Comparison of ENCODE assay signal across 16 cellular contexts in the genomic region with DNA sequence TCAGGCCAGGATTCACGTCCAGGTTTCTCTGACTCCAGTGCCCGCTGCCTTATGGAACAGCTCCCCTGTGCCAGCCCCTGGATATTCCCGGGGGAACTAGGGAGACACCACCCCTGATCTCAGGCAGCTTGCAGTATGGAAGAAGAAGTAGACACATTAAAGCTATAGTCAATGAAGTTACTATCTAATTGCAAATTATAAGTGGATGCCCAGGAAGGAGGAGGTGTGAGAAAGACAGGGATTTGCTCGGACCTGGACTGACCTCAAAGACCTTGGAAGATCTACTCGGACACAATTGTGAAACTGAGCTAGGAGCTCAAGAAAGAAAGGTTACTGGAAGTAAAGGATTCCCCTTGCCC. TPM values are rescaled to one million over a fixed set of nuclear protein-coding genes. Genes with fewer than 3 reads are reported as not detected.
A peak's percentile ranks its signal among the peaks of the same experiment; 100 is the strongest.
DNase-seq lines count a peak whose midpoint lies in the region; FAIRE-seq and TF ChIP-seq lines count a peak whose summit lies in the region.
"Had no signal": no experiment of that assay in that cellular context is flagged by ENCODE, and none has a peak within 500 bp of the region (broad histone marks: within the 10 kb centered on the region; RNA-seq: fewer than 3 reads in every experiment).

No MANE protein-coding gene starts in this region.

- H3K4me1 Mint-ChIP-seq in activated naive CD4-positive, alpha-beta T cell treated with anti-CD3 and anti-CD28 coated beads, Interleukin-2, amount 50 U/mL, for 24 hours: peaks cover 11% of the 10 kb centered on the region
- H3K4me1 Mint-ChIP-seq in activated naive CD4-positive, alpha-beta T cell treated with anti-CD3 and anti-CD28 coated beads for 36 hours (ENCODE audit: low read depth): peaks cover 5% of the 10 kb centered on the region

- TF ChIP-seq CTCF in kidney (IDR thresholded peaks at IDR 0.05; ENCODE audit: borderline replicate concordance, extremely low read depth, insufficient read depth): no peak
- TF ChIP-seq CTCF in ovary (IDR thresholded peaks at IDR 0.05): no peak
- no peak for TF ChIP-seq CTCF in D721Med (IDR thresholded peaks at IDR 0.05; ENCODE audit: insufficient read depth, missing control alignments)
- no peak for TF ChIP-seq CTCF in MM.1S (IDR thresholded peaks at IDR 0.05; ENCODE audit: low read length)

- no peak overlapping the region for H3K9ac ChIP-seq in kidney (ENCODE audit: low read length in 2 of 2)
- H3K9ac ChIP-seq in MM.1S (ENCODE audit: low read length): no peak overlapping the region
- H3K9ac ChIP-seq: BLaER1 had no signal

- no peak overlapping the region for H3K4me3 Mint-ChIP-seq in activated naive CD4-positive, alpha-beta T cell treated with anti-CD3 and anti-CD28 coated beads, Interleukin-2, amount 50 U/mL, for 24 hours
- H3K4me3 Mint-ChIP-seq in activated naive CD4-positive, alpha-beta T cell treated with anti-CD3 and anti-CD28 coated beads for 36 hours: no peak overlapping the region
- H3K4me3 Mint-ChIP-seq: CD4-positive, CD25-positive, alpha-beta regulatory T cell had no signal

- no peaks in the 10 kb centered on the region for H4K20me1 ChIP-seq in MM.1S (ENCODE audit: insufficient read depth, low read length)
- H4K20me1 ChIP-seq: BLaER1 had no signal

- no peak overlapping the region for H2AFZ ChIP-seq in MM.1S (ENCODE audit: low read length)

- FAIRE-seq in kidney (lab: Jason Lieb, UNC) (no peak), D721Med (lab: Jason Lieb, UNC) (no peak)
- FAIRE-seq: HTR-8/SVneo had no signal

- H3K4me3 ChIP-seq in kidney (ENCODE audit: low read length in 2 of 2) (no peak overlapping the region), ovary (no peak overlapping the region), MM.1S (ENCODE audit: low read length) (no peak overlapping the region)
- H3K4me3 ChIP-seq: BLaER1 had no signal

- DNase-seq in activated naive CD4-positive, alpha-beta T cell treated with anti-CD3 and anti-CD28 coated beads for 36 hours: no peak
- peak; percentile 12 for DNase-seq in kidney
- DNase-seq in ovary: peak in 1 of 5 donors; percentile 17
- DNase-seq in D721Med (ENCODE audit: insufficient read length, low spot score): no peak
- DNase-seq in T-helper 1 cell: no peak
- DNase-seq in MM.1S: no peak
- DNase-seq: 8988T; AML-193; CD4-positive, CD25-positive, alpha-beta regulatory T cell; DMS 273 treated with DMSO at 0.1 percent for 48 hours; HCEC 1CT had no signal

- H3K4me2 ChIP-seq in MM.1S (ENCODE audit: low read depth, low read length): no peak overlapping the region

- no peak for TF ChIP-seq POLR2A in ovary (IDR thresholded peaks at IDR 0.05)

- no peaks in the 10 kb centered on the region for H3K27me3 ChIP-seq in ovary
- no peaks in the 10 kb centered on the region for H3K27me3 ChIP-seq in MM.1S (replicated peaks; ENCODE audit: insufficient read depth, low read length)
- H3K27me3 ChIP-seq: BLaER1 had no signal

- intact Hi-C loops in activated naive CD4-positive, alpha-beta T cell treated with anti-CD3 and anti-CD28 coated beads for 36 hours (cut with micrococcal nuclease): no loop called here
- intact Hi-C loops in kidney (cut with DNase I): no loop called here
- intact Hi-C loops in ovary (cut with DNase I): no loop called here

- H3K27ac Mint-ChIP-seq in activated naive CD4-positive, alpha-beta T cell treated with anti-CD3 and anti-CD28 coated beads, Interleukin-2, amount 50 U/mL, for 24 hours: peak overlapping the region; percentile 23
- H3K27ac Mint-ChIP-seq in activated naive CD4-positive, alpha-beta T cell treated with anti-CD3 and anti-CD28 coated beads for 36 hours: no peak overlapping the region

- no peaks in the 10 kb centered on the region for H3K9me2 ChIP-seq in MM.1S (replicated peaks; ENCODE audit: insufficient read depth, low read length)

- WGBS in ovary, 3 donors: 49 to 69% (median 50%) methylated on average over 5 of the region's 5 CpGs

- H3K4me1 ChIP-seq in kidney (ENCODE audit: control insufficient read depth in 1 of 2, insufficient read depth in 1 of 2, low read depth in 1 of 2, low read length in 2 of 2): no peaks in the 10 kb centered on the region
- H3K4me1 ChIP-seq in ovary (ENCODE audit: insufficient read depth): peaks cover 34% of the 10 kb centered on the region
- H3K4me1 ChIP-seq in MM.1S (ENCODE audit: low read length): 0 out of 2 replicates have a peak, but pooled peaks cover 8% of the 10 kb centered on the region

- H3K79me2 ChIP-seq in MM.1S (ENCODE audit: low read length): no peaks in the 10 kb centered on the region

- H3K27me3 Mint-ChIP-seq in activated naive CD4-positive, alpha-beta T cell treated with anti-CD3 and anti-CD28 coated beads, Interleukin-2, amount 50 U/mL, for 24 hours: peaks cover 6% of the 10 kb centered on the region
- H3K27me3 Mint-ChIP-seq in activated naive CD4-positive, alpha-beta T cell treated with anti-CD3 and anti-CD28 coated beads for 36 hours (ENCODE audit: low read depth): no peaks in the 10 kb centered on the region

- no peaks in the 10 kb centered on the region for H3K36me3 Mint-ChIP-seq in activated naive CD4-positive, alpha-beta T cell treated with anti-CD3 and anti-CD28 coated beads, Interleukin-2, amount 50 U/mL, for 24 hours
- no peaks in the 10 kb centered on the region for H3K36me3 Mint-ChIP-seq in activated naive CD4-positive, alpha-beta T cell treated with anti-CD3 and anti-CD28 coated beads for 36 hours (ENCODE audit: low read depth)
- H3K36me3 Mint-ChIP-seq: CD4-positive, CD25-positive, alpha-beta regulatory T cell had no signal

- no peak overlapping the region for H3K27ac ChIP-seq in kidney (ENCODE audit: low read depth in 2 of 2, low read length in 2 of 2)
- H3K27ac ChIP-seq in ovary: peak overlapping the region; percentile 10 to 86
- H3K27ac ChIP-seq in MM.1S (ENCODE audit: low read length): no peak overlapping the region
- H3K27ac ChIP-seq: BLaER1 had no signal

- H3K9me3 ChIP-seq in kidney (ENCODE audit: control insufficient read depth in 1 of 2, low read length in 2 of 2): no peaks in the 10 kb centered on the region
- no peaks in the 10 kb centered on the region for H3K9me3 ChIP-seq in ovary
- H3K9me3 ChIP-seq in MM.1S (replicated peaks; ENCODE audit: insufficient read depth, low read length): no peaks in the 10 kb centered on the region

- TF ChIP-seq EP300 in ovary (IDR thresholded peaks at IDR 0.05): no peak

- no peaks in the 10 kb centered on the region for H3K9me3 Mint-ChIP-seq in activated naive CD4-positive, alpha-beta T cell treated with anti-CD3 and anti-CD28 coated beads, Interleukin-2, amount 50 U/mL, for 24 hours
- no peaks in the 10 kb centered on the region for H3K9me3 Mint-ChIP-seq in activated naive CD4-positive, alpha-beta T cell treated with anti-CD3 and anti-CD28 coated beads for 36 hours
- H3K9me3 Mint-ChIP-seq: CD4-positive, CD25-positive, alpha-beta regulatory T cell had no signal

- no peaks in the 10 kb centered on the region for H3F3A ChIP-seq in MM.1S (ENCODE audit: insufficient read depth, low read length)

- CTCF ChIA-PET in activated naive CD4-positive, alpha-beta T cell treated with anti-CD3 and anti-CD28 coated beads for 36 hours (lab: Charles Lee): interaction anchor here (0.7 to 2.1 kb wide), 3 partner anchors 12 to 38 kb away, joined by 3 to 8 read pairs (median 3); no protein-coding TSS in a partner anchor

- no peaks in the 10 kb centered on the region for H3K36me3 ChIP-seq in kidney (ENCODE audit: control insufficient read depth in 1 of 2, insufficient read depth in 2 of 2, low read length in 2 of 2)
- H3K36me3 ChIP-seq in ovary: no peaks in the 10 kb centered on the region
- H3K36me3 ChIP-seq in MM.1S (replicated peaks; ENCODE audit: insufficient read depth, low read length): no peaks in the 10 kb centered on the region
- H3K36me3 ChIP-seq: BLaER1 had no signal

RNA-seq across cellular contexts. Expression of gene SIGLEC11, which starts 10.4 kb away (rescaled TPM):
- total RNA-seq in activated naive CD4-positive, alpha-beta T cell treated with anti-CD3 and anti-CD28 coated beads for 36 hours: not detected
- 1.2 TPM for total RNA-seq in kidney
- polyA plus RNA-seq in kidney (ENCODE audit: insufficient read depth, low read depth, low replicate concordance): 1.5 TPM
- 100 to 1,000 TPM in 1 of 7 donors, 10 to 100 TPM in 6; 44.0 to 117 (median 77.6) TPM for total RNA-seq in ovary
- 100 to 1,000 TPM in 1 of 2 donors, 10 to 100 TPM in 1; 43.3 to 113 TPM for polyA plus RNA-seq in ovary
- total RNA-seq: CD4-positive, CD25-positive, alpha-beta regulatory T cell; Daoy; H4 had no signal
- polyA plus RNA-seq: CD4-positive, CD25-positive, alpha-beta regulatory T cell had no signal

RNA-seq across cellular contexts. Expression of gene NUP62, which starts 21.3 kb away (rescaled TPM):
- total RNA-seq in activated naive CD4-positive, alpha-beta T cell treated with anti-CD3 and anti-CD28 coated beads for 36 hours: 10 to 100 TPM; 89.2 to 92.5 TPM
- total RNA-seq in kidney: 39.0 TPM
- polyA plus RNA-seq in kidney (ENCODE audit: insufficient read depth, low read depth, low replicate concordance): 17.1 TPM
- total RNA-seq in ovary: 10 to 100 TPM; 18.7 to 47.7 (median 38.5) TPM
- polyA plus RNA-seq in ovary: 10 to 100 TPM; 19.0 to 27.3 TPM

RNA-seq across cellular contexts. Expression of gene ATF5, which starts 21.6 kb away (rescaled TPM):
- total RNA-seq in activated naive CD4-positive, alpha-beta T cell treated with anti-CD3 and anti-CD28 coated beads for 36 hours: 1 to 10 TPM; 8.0 to 8.8 TPM
- total RNA-seq in kidney (36.4 TPM), ovary (10 to 100 TPM in 5 of 7 donors, 1 to 10 TPM in 2; 4.3 to 23.5 (median 16.0) TPM)
- polyA plus RNA-seq in kidney (ENCODE audit: insufficient read depth, low read depth, low replicate concordance) (22.7 TPM), ovary (10 to 100 TPM; 17.3 to 20.1 TPM)

RNA-seq across cellular contexts. Expression of gene IL4I1, which starts 53.9 kb away (rescaled TPM):
- total RNA-seq in activated naive CD4-positive, alpha-beta T cell treated with anti-CD3 and anti-CD28 coated beads for 36 hours: 1 to 10 TPM; 7.2 to 7.5 TPM
- total RNA-seq in kidney (12.8 TPM), ovary (1 to 10 TPM in 4 of 7 donors, under 1 TPM in 2, not detected in 1; 0.24 to 4.3 (median 1.3) TPM)
- polyA plus RNA-seq in kidney (ENCODE audit: insufficient read depth, low read depth, low replicate concordance) (0.82 TPM), ovary (under 1 TPM; 0.35 to 0.43 TPM)

Comparison
In these comparisons a context has a peak if more than half of its experiments do, and no peak if none do; other contexts are left out.
1. H3K27ac ChIP-seq: peak in ovary (2 of 2); none in kidney (0 of 2) and MM.1S (single experiment).
2. RNA of gene SIGLEC11, which starts 10.4 kb away (total RNA-seq): 44.0 to 117 TPM in ovary; 1.2 TPM in kidney (single experiment) and not detected in activated naive CD4-positive, alpha-beta T cell treated with anti-CD3 and anti-CD28 coated beads for 36 hours; every median in the first group is over 10 times any median in the second.